Comparison of ENCODE assay signal across 31 cellular contexts in the genomic region with DNA sequence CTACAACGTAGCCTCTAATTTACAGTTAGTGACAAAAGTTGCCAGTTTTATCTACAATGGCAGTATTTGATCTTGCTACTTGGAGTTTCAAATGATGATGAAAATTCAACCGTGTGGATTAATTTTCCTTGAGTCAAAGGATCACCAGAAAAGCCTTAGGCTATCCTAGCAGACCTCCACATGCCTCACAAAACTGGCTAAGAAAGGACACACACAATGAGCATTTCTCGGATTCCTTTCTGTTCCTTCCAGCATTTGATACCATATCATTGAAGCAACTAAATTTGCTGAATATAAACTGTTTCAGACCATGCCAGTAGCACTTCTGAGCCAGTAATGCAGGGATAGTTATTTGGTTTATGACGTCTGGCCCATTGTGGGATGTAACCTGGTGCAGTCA.
"Had no signal": no experiment of that assay in that cellular context is flagged by ENCODE, and none has a peak within 500 bp of the region (broad histone marks: within the 10 kb centered on the region; RNA-seq: fewer than 3 reads in every experiment).

No MANE protein-coding gene starts in this region.

- H3K9me3 Mint-ChIP-seq: activated naive CD4-positive, alpha-beta T cell treated with anti-CD3 and anti-CD28 coated beads for 36 hours; activated T-cell treated with anti-CD3 and anti-CD28 coated beads, Interleukin-2, amount 50 U/mL, for 24 hours; central memory CD8-positive, alpha-beta T cell had no signal

- H3K27ac Mint-ChIP-seq: activated CD4-positive, alpha-beta T cell treated with anti-CD3 and anti-CD28 coated beads for 36 hours; activated CD4-positive, alpha-beta T cell treated with anti-CD3 and anti-CD28 coated beads, Interleukin-2, amount 10 ng/mL, durations not matched to agents 7 days and 5 days; activated CD8-positive, alpha-beta T cell treated with anti-CD3 and anti-CD28 coated beads, Interleukin-2, amount 10 ng/mL, durations not matched to agents 7 days and 5 days; activated naive CD4-positive, alpha-beta T cell treated with anti-CD3 and anti-CD28 coated beads for 36 hours; activated naive CD8-positive, alpha-beta T cell; activated naive CD8-positive, alpha-beta T cell treated with anti-CD3 and anti-CD28 coated beads, Interleukin-2, amount 50 U/mL, for 24 hours; activated T-cell treated with anti-CD3 and anti-CD28 coated beads, Interleukin-2, amount 50 U/mL, for 24 hours; activated T-helper 2 cell treated with anti-CD3 and anti-CD28 coated beads, Interferon-gamma antibody, Interleukin-2, Interleukin-4, amounts not matched to agents 10 μg/mL and 5 μg/mL and 100 μg/mL, durations not matched to agents 14 hours and 24 hours and 36 hours had no signal

- H3K4me3 Mint-ChIP-seq: activated CD4-positive, alpha-beta T cell treated with anti-CD3 and anti-CD28 coated beads for 36 hours; activated CD4-positive, alpha-beta T cell treated with anti-CD3 and anti-CD28 coated beads, Interleukin-2, amount 10 ng/mL, durations not matched to agents 7 days and 5 days; activated CD8-positive, alpha-beta T cell treated with anti-CD3 and anti-CD28 coated beads, Interleukin-2, amount 10 ng/mL, durations not matched to agents 7 days and 5 days; activated naive CD4-positive, alpha-beta T cell treated with anti-CD3 and anti-CD28 coated beads for 36 hours; activated naive CD8-positive, alpha-beta T cell; activated naive CD8-positive, alpha-beta T cell treated with anti-CD3 and anti-CD28 coated beads, Interleukin-2, amount 50 U/mL, for 24 hours; activated T-cell treated with anti-CD3 and anti-CD28 coated beads, Interleukin-2, amount 50 U/mL, for 24 hours; central memory CD8-positive, alpha-beta T cell had no signal

- DNase-seq: activated CD4-positive, alpha-beta T cell treated with anti-CD3 and anti-CD28 coated beads for 36 hours; activated CD4-positive, alpha-beta T cell treated with anti-CD3 and anti-CD28 coated beads, Interleukin-2, amount 10 ng/mL, durations not matched to agents 7 days and 5 days; activated CD4-positive, alpha-beta T cell treated with anti-CD3 and anti-CD28 coated beads, Interleukin-2, amount 50 U/mL, for 48 hours; activated CD8-positive, alpha-beta T cell treated with anti-CD3 and anti-CD28 coated beads, Interleukin-2, amount 10 ng/mL, durations not matched to agents 7 days and 5 days; activated gamma-delta T cell; activated naive CD4-positive, alpha-beta T cell treated with anti-CD3 and anti-CD28 coated beads for 36 hours; activated naive CD8-positive, alpha-beta T cell treated with anti-CD3 and anti-CD28 coated beads, Interleukin-2, amount 50 U/mL, for 24 hours; activated T-cell treated with anti-CD3 and anti-CD28 coated beads, Interleukin-2, amount 50 U/mL, for 24 hours; amniotic stem cell; aorta; Karpas-422; KBM-7; NCI-H1105; NCI-H1417 treated with DMSO at 0.1 percent for 48 hours; NCI-H187 treated with DMSO at 0.1 percent for 48 hours; NCI-H2081; NCI-H2171 treated with DMSO at 0.1 percent for 48 hours; NCI-H2227 treated with DMSO at 0.1 percent for 48 hours; NCI-H446; NCI-H510A treated with DMSO at 0.1 percent for 48 hours; NCI-H82; PC-9; SHP77; SJCRH30; T1000 had no signal

- H3K4me1 ChIP-seq: SJCRH30 had no signal

- H3K9me3 ChIP-seq: SJCRH30 had no signal

- H3K27me3 ChIP-seq: cardiac muscle cell, SJCRH30 had no signal

- H3K4me2 ChIP-seq: PC-9 had no signal

- H3K4me3 ChIP-seq: cardiac muscle cell, PC-9, SJCRH30, SK-N-MC had no signal

- H3K36me3 ChIP-seq: cardiac muscle cell, SJCRH30 had no signal

- H3K4me1 Mint-ChIP-seq: activated CD4-positive, alpha-beta T cell treated with anti-CD3 and anti-CD28 coated beads for 36 hours; activated CD4-positive, alpha-beta T cell treated with anti-CD3 and anti-CD28 coated beads, Interleukin-2, amount 10 ng/mL, durations not matched to agents 7 days and 5 days; central memory CD8-positive, alpha-beta T cell had no signal

- ATAC-seq: activated CD4-positive, alpha-beta T cell treated with anti-CD3 and anti-CD28 coated beads for 36 hours; activated CD4-positive, CD25-positive, alpha-beta regulatory T cell treated with anti-CD3 and anti-CD28 coated beads, Interleukin-2, amount 50 U/mL, for 24 hours; activated CD8-positive, alpha-beta T cell treated with anti-CD3 and anti-CD28 coated beads, Interleukin-2, amount 10 ng/mL, durations not matched to agents 7 days and 5 days; activated naive CD8-positive, alpha-beta T cell treated with anti-CD3 and anti-CD28 coated beads, Interleukin-2, amount 50 U/mL, for 24 hours had no signal

- H3K27ac ChIP-seq: cardiac muscle cell, PC-9, SJCRH30, SK-N-MC had no signal
